14 cellular contexts compared by ENCODE assay signal in genomic region chr12:52909256-52909655, GRCh38.
"Had no signal": no experiment of that assay in that cellular context is flagged by ENCODE, and none has a peak within 500 bp of the region (broad histone marks: within the 10 kb centered on the region; RNA-seq: fewer than 3 reads in every experiment).

No MANE protein-coding gene starts in this region.

- H3K36me3 ChIP-seq: esophagus squamous epithelium had no signal

- DNase-seq: activated CD4-positive, alpha-beta T cell treated with anti-CD3 and anti-CD28 coated beads, Interleukin-2, amount 50 U/mL, for 48 hours; activated CD8-positive, alpha-beta memory T cell treated with anti-CD3 and anti-CD28 coated beads, Interleukin-2, amount 10 ng/mL, durations not matched to agents 7 days and 5 days; activated gamma-delta T cell treated with Interleukin-2 at 50 U/mL for 16 hours; activated naive CD8-positive, alpha-beta T cell treated with anti-CD3 and anti-CD28 coated beads, Interleukin-2, amount 10 ng/mL, durations not matched to agents 7 days and 5 days; activated T-cell treated with anti-CD3 and anti-CD28 coated beads, Interleukin-2, amount 50 U/mL, for 24 hours; aorta; esophagus squamous epithelium; foreskin fibroblast; head of caudate nucleus; left colon; stimulated activated CD4-positive, alpha-beta T cell treated with anti-CD3 and anti-CD28 coated beads, Interleukin-4, amount 100 ng/mL, for 1 hour; stimulated activated CD8-positive, alpha-beta memory T cell treated with anti-CD3 and anti-CD28 coated beads, Interleukin-4, amount 100 ng/mL, for 48 hours; stimulated activated naive CD8-positive, alpha-beta T cell treated with anti-CD3 and anti-CD28 coated beads, Interleukin-15, Interleukin-2, amounts not matched to agents 100 U/mL and 50 U/mL, for 24 hours had no signal

- H3K4me3 ChIP-seq: esophagus squamous epithelium had no signal

- H3K9me3 ChIP-seq: esophagus squamous epithelium had no signal

- ATAC-seq: activated CD4-positive, CD25-positive, alpha-beta regulatory T cell treated with anti-CD3 and anti-CD28 coated beads, Interleukin-2, amount 50 U/mL, for 24 hours; activated CD8-positive, alpha-beta memory T cell treated with anti-CD3 and anti-CD28 coated beads, Interleukin-2, amount 10 ng/mL, durations not matched to agents 7 days and 5 days; left colon; stimulated activated naive CD8-positive, alpha-beta T cell treated with anti-CD3 and anti-CD28 coated beads, Interleukin-15, Interleukin-2, amounts not matched to agents 100 U/mL and 50 U/mL, for 24 hours had no signal
